8 cellular contexts compared by ENCODE assay signal in the genomic region with DNA sequence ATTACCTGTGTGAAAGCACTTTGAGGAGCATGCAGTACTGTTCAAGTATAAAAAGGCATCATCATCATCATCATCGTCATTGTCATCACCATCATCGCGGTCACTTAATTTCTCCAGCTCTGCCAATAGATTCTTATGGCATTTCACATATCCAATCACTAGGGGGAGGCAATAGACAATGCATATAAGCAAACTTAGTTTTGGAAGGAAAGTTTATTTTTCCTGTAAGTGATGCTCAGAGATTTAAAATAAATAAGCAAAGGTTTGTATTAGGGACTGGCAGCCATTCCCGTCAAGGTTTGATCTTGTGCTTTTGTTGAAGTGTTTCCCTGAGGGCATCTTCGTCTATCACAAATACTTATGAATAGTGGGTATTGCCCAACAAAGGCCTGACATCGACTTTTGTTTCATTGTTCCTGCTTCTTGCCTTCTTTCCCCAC.
A peak's percentile ranks its signal among the peaks of the same experiment; 100 is the strongest.
DNase-seq lines count a peak whose midpoint lies in the region; ATAC-seq and TF ChIP-seq lines count a peak whose summit lies in the region.

No MANE protein-coding gene starts in this region.

- H3K4me1 Mint-ChIP-seq in Caco-2 (ENCODE audit: low read depth, unreplicated experiment), result no peaks in the 10 kb centered on the region
- H3K4me1 Mint-ChIP-seq in activated T-helper 1 cell treated with anti-CD3 and anti-CD28 coated beads, Interleukin-12 subunit alpha, Interleukin-12 subunit beta, Interleukin-2, Interleukin-4 antibody, amounts not matched to agents 30 ng/mL and 10 ng/mL and 1 ng/mL, durations not matched to agents 14 hours and 24 hours and 36 hours (ENCODE audit: low read depth), result no peaks in the 10 kb centered on the region

- in situ Hi-C loops in SK-MEL-5 (cut with HindIII; ENCODE audit: low pct_unique_long_range_greater_than_20kb, low sequenced_read_pairs), result no loop called here

- no peaks in the 10 kb centered on the region for H3K36me3 ChIP-seq in Caco-2 (ENCODE audit: control insufficient read depth, insufficient read depth, low read length)
- no peaks in the 10 kb centered on the region for H3K36me3 ChIP-seq in sigmoid colon

- TF ChIP-seq POLR2A in sigmoid colon (IDR thresholded peaks at IDR 0.05), result no peak

- no peak overlapping the region for H3K27ac ChIP-seq in sigmoid colon

- BruUV-seq in Caco-2 (replicated peaks; lab: Mats Ljungman, UMichigan), result no TSS peak

- H3K36me3 Mint-ChIP-seq in Caco-2 (ENCODE audit: insufficient read depth, unreplicated experiment), result no peaks in the 10 kb centered on the region
- H3K36me3 Mint-ChIP-seq in activated T-helper 1 cell treated with anti-CD3 and anti-CD28 coated beads, Interleukin-12 subunit alpha, Interleukin-12 subunit beta, Interleukin-2, Interleukin-4 antibody, amounts not matched to agents 30 ng/mL and 10 ng/mL and 1 ng/mL, durations not matched to agents 14 hours and 24 hours and 36 hours (ENCODE audit: low read depth), result no peaks in the 10 kb centered on the region

- H3K27ac Mint-ChIP-seq in Caco-2 (ENCODE audit: unreplicated experiment), result no peak overlapping the region
- no peak overlapping the region for H3K27ac Mint-ChIP-seq in activated T-helper 1 cell treated with anti-CD3 and anti-CD28 coated beads, Interleukin-12 subunit alpha, Interleukin-12 subunit beta, Interleukin-2, Interleukin-4 antibody, amounts not matched to agents 30 ng/mL and 10 ng/mL and 1 ng/mL, durations not matched to agents 14 hours and 24 hours and 36 hours

- peak; percentile 53 to 65 for TF ChIP-seq CTCF in Caco-2 (IDR thresholded peaks at IDR 0.05; ENCODE audit: insufficient read depth in 1 of 2, low read depth in 1 of 2, low read length in 1 of 2, severe bottlenecking in 1 of 2, unreplicated experiment in 1 of 2)
- TF ChIP-seq CTCF in foreskin fibroblast (IDR thresholded peaks at IDR 0.05; ENCODE audit: low read depth, low read length), result peak; percentile 66
- peak; percentile 21 to 66 (median 56) for TF ChIP-seq CTCF in sigmoid colon (IDR thresholded peaks at IDR 0.05)
- peak in 1 of 3 donors; percentile 4 for TF ChIP-seq CTCF in omental fat pad (IDR thresholded peaks at IDR 0.05)

- H3K4me3 ChIP-seq in Caco-2 (ENCODE audit: low read depth, low read length) (no peak overlapping the region), foreskin fibroblast (ENCODE audit: low read depth in 1 of 2, low read length in 2 of 2) (no peak overlapping the region), sigmoid colon (no peak overlapping the region)
- H3K4me3 ChIP-seq in Jurkat, Clone E6-1 (ENCODE audit: low read length), result no peak overlapping the region

- no peak for ATAC-seq in omental fat pad (ENCODE audit: low FRiP score)

- H3K4me3 Mint-ChIP-seq in Caco-2 (ENCODE audit: unreplicated experiment), result no peak overlapping the region
- no peak overlapping the region for H3K4me3 Mint-ChIP-seq in activated T-helper 1 cell treated with anti-CD3 and anti-CD28 coated beads, Interleukin-12 subunit alpha, Interleukin-12 subunit beta, Interleukin-2, Interleukin-4 antibody, amounts not matched to agents 30 ng/mL and 10 ng/mL and 1 ng/mL, durations not matched to agents 14 hours and 24 hours and 36 hours

- POLR2A ChIA-PET in Caco-2 (lab: Charles Lee), result no interaction called here

- TF ChIP-seq EP300 in sigmoid colon (IDR thresholded peaks at IDR 0.05), result no peak

- intact Hi-C loops in Caco-2 (cut with micrococcal nuclease; ENCODE audit: unreplicated experiment), result loop anchor here (1.0 to 2.0 kb wide), 3 partner anchors 633 to 767 kb away; no protein-coding TSS in a partner anchor
- intact Hi-C loops in sigmoid colon (cut with DNase I), result loop anchor here (1.0 to 5.0 kb wide), 3 partner anchors 633 to 767 kb away; no protein-coding TSS in a partner anchor
- intact Hi-C loops in activated T-helper 1 cell treated with anti-CD3 and anti-CD28 coated beads, Interleukin-12 subunit alpha, Interleukin-12 subunit beta, Interleukin-2, Interleukin-4 antibody, amounts not matched to agents 30 ng/mL and 10 ng/mL and 1 ng/mL, durations not matched to agents 14 hours and 24 hours and 36 hours (cut with micrococcal nuclease), result loop anchor here (1.0 kb wide), 3 partner anchors 633 to 767 kb away; no protein-coding TSS in a partner anchor

- H3K9me3 Mint-ChIP-seq in Caco-2 (ENCODE audit: unreplicated experiment), result no peaks in the 10 kb centered on the region
- no peaks in the 10 kb centered on the region for H3K9me3 Mint-ChIP-seq in activated T-helper 1 cell treated with anti-CD3 and anti-CD28 coated beads, Interleukin-12 subunit alpha, Interleukin-12 subunit beta, Interleukin-2, Interleukin-4 antibody, amounts not matched to agents 30 ng/mL and 10 ng/mL and 1 ng/mL, durations not matched to agents 14 hours and 24 hours and 36 hours

- no peaks in the 10 kb centered on the region for H3K27me3 Mint-ChIP-seq in Caco-2 (ENCODE audit: insufficient read depth, unreplicated experiment)
- H3K27me3 Mint-ChIP-seq in activated T-helper 1 cell treated with anti-CD3 and anti-CD28 coated beads, Interleukin-12 subunit alpha, Interleukin-12 subunit beta, Interleukin-2, Interleukin-4 antibody, amounts not matched to agents 30 ng/mL and 10 ng/mL and 1 ng/mL, durations not matched to agents 14 hours and 24 hours and 36 hours (ENCODE audit: insufficient read depth), result no peaks in the 10 kb centered on the region

- CTCF ChIA-PET in Caco-2 (lab: Charles Lee), result interaction anchor here (0.6 to 2.7 kb wide), 3 partner anchors 192 to 767 kb away, joined by 3 to 11 read pairs (median 5); no protein-coding TSS in a partner anchor

- H3K9me3 ChIP-seq in Caco-2 (no peaks in the 10 kb centered on the region; the same call in 1 of the 2 replicates), sigmoid colon (no peaks in the 10 kb centered on the region)

- no peaks in the 10 kb centered on the region for H3K27me3 ChIP-seq in Caco-2 (replicated peaks; ENCODE audit: control insufficient read depth, insufficient read depth, low read length)
- H3K27me3 ChIP-seq in sigmoid colon, result no peaks in the 10 kb centered on the region

- H3K4me1 ChIP-seq in Caco-2, result peaks cover 4% of the 10 kb centered on the region; the same call in 1 of the 2 replicates
- peaks cover 0 to 3% (median 0%) of the 10 kb centered on the region in 4 donors for H3K4me1 ChIP-seq in sigmoid colon

- DNase-seq in Caco-2 (peak in 1 of 2 experiments; percentile 32), SK-MEL-5 (ENCODE audit: low read depth, low spot score) (peak; percentile 52), foreskin fibroblast (peak; percentile 40 to 70), sigmoid colon (no peak), KG1 (lab: John Stamatoyannopoulos, UW) (no peak), omental fat pad (ENCODE audit: low spot score) (no peak)
- DNase-seq in Jurkat, Clone E6-1 (ENCODE audit: low read depth, low spot score), result peak; percentile 39
- DNase-seq in activated T-helper 1 cell treated with anti-CD3 and anti-CD28 coated beads, Interleukin-12 subunit alpha, Interleukin-12 subunit beta, Interleukin-2, Interleukin-4 antibody, amounts not matched to agents 30 ng/mL and 10 ng/mL and 1 ng/mL, durations not matched to agents 14 hours and 24 hours and 36 hours (ENCODE audit: low spot score), result no peak

- WGBS in sigmoid colon, 2 donors, result 28 to 61% methylated on average over 6 of the region's 6 CpGs

Comparison
In these comparisons a context has a peak if more than half of its experiments do, and no peak if none do; other contexts are left out.
1. DNase-seq: peak in Jurkat, Clone E6-1 (single experiment), SK-MEL-5 (single experiment) and foreskin fibroblast (2 of 2); none in sigmoid colon (single experiment), KG1 (single experiment), omental fat pad (single experiment) and activated T-helper 1 cell treated with anti-CD3 and anti-CD28 coated beads, Interleukin-12 subunit alpha, Interleukin-12 subunit beta, Interleukin-2, Interleukin-4 antibody, amounts not matched to agents 30 ng/mL and 10 ng/mL and 1 ng/mL, durations not matched to agents 14 hours and 24 hours and 36 hours (single experiment).